Comparison of ENCODE assay signal across 34 cellular contexts in the genomic region with DNA sequence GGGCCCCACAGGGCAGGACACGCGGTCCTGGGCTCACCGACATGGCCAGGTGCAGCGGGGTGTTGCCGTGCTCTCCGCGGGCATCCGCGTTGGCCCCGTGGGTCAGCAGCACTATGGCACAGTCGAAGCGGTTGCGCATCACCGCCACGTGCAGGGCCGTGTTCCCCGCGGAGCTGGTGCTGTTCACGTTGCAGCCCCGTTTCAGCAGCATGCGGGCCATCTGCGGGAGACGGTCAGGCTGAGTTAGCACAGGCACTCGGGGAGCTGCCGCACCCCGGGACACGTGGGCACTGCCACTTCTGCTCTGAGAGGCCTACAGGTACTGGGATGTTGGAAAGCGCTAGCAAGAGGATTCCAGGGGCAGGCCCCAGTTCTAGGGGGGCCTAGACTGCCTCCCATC. TPM values are rescaled to one million over a fixed set of nuclear protein-coding genes. Genes with fewer than 3 reads are reported as not detected.
"Had no signal": no experiment of that assay in that cellular context is flagged by ENCODE, and none has a peak within 500 bp of the region (broad histone marks: within the 10 kb centered on the region; RNA-seq: fewer than 3 reads in every experiment).

No MANE protein-coding gene starts in this region.

- H3K4me3 ChIP-seq: adrenal gland, ascending aorta, cardiac muscle cell, gastrocnemius medialis, lower lobe of right lung, mucosa of descending colon, SK-N-MC, thoracic aorta, vagina had no signal

- H3K27ac Mint-ChIP-seq: activated CD4-positive, alpha-beta memory T cell treated with anti-CD3 and anti-CD28 coated beads for 36 hours; activated CD4-positive, alpha-beta T cell treated with anti-CD3 and anti-CD28 coated beads, Interleukin-2, amount 10 ng/mL, durations not matched to agents 24 days and 14 days; activated naive CD4-positive, alpha-beta T cell treated with anti-CD3 and anti-CD28 coated beads, Interleukin-2, amount 50 U/mL, for 24 hours; activated T-cell treated with anti-CD3 and anti-CD28 coated beads, Interleukin-2, amount 50 U/mL, for 24 hours; activated T-helper 17 cell treated with anti-CD3 and anti-CD28 coated beads, Interleukin-2, amount 50 U/mL, for 72 hours; brain; natural killer cell treated with Interleukin-12 subunit alpha and Interleukin-12 subunit beta and Interleukin-15 and Interleukin-18, amount 100 ng/mL, for 72 hours; progenitor cell of endocrine pancreas; T-helper 17 cell had no signal

- DNase-seq: activated CD4-positive, alpha-beta memory T cell treated with anti-CD3 and anti-CD28 coated beads for 36 hours; activated CD4-positive, alpha-beta T cell treated with anti-CD3 and anti-CD28 coated beads, Interleukin-2, amount 10 ng/mL, durations not matched to agents 24 days and 14 days; activated CD4-positive, CD25-positive, alpha-beta regulatory T cell treated with anti-CD3 and anti-CD28 coated beads, Interleukin-2, amount 50 U/mL, for 72 hours; activated CD8-positive, alpha-beta memory T cell treated with anti-CD3 and anti-CD28 coated beads, Interleukin-2, amount 50 U/mL, for 48 hours; activated gamma-delta T cell treated with Interleukin-2 at 50 U/mL for 16 hours; activated T-cell treated with anti-CD3 and anti-CD28 coated beads, Interleukin-2, amount 50 U/mL, for 24 hours; cortex of kidney; effector memory CD8-positive, alpha-beta T cell; erythroblast; gastrocnemius medialis; glutamatergic neuron; lower lobe of right lung; mesenchymal stem cell; stimulated activated naive CD4-positive, alpha-beta T cell treated with Interleukin-2 at 50 U/mL for 16 hours; SW 1271; T-helper 17 cell; T1000; trophoblast cell; WERI-Rb-1 had no signal

- ATAC-seq: activated T-helper 17 cell treated with anti-CD3 and anti-CD28 coated beads, Interleukin-2, amount 50 U/mL, for 72 hours; effector memory CD8-positive, alpha-beta T cell; gastrocnemius medialis; mucosa of descending colon; natural killer cell treated with Interleukin-12 subunit alpha and Interleukin-12 subunit beta and Interleukin-15 and Interleukin-18, amount 100 ng/mL, for 72 hours; T-helper 17 cell had no signal

- H3K27ac ChIP-seq: ascending aorta, cardiac muscle cell, gastrocnemius medialis, lower lobe of right lung, SK-N-MC, vagina, WERI-Rb-1 had no signal

- H3K36me3 Mint-ChIP-seq: natural killer cell treated with Interleukin-12 subunit alpha and Interleukin-12 subunit beta and Interleukin-15 and Interleukin-18, amount 100 ng/mL, for 72 hours had no signal

- H3K27me3 ChIP-seq: adrenal gland, ascending aorta, cardiac muscle cell, gastrocnemius medialis, vagina had no signal

- H3K27me3 Mint-ChIP-seq: activated CD4-positive, alpha-beta memory T cell treated with anti-CD3 and anti-CD28 coated beads for 36 hours; activated CD4-positive, alpha-beta T cell treated with anti-CD3 and anti-CD28 coated beads, Interleukin-2, amount 10 ng/mL, durations not matched to agents 24 days and 14 days; activated naive CD4-positive, alpha-beta T cell treated with anti-CD3 and anti-CD28 coated beads, Interleukin-2, amount 50 U/mL, for 24 hours; activated T-cell treated with anti-CD3 and anti-CD28 coated beads, Interleukin-2, amount 50 U/mL, for 24 hours; activated T-helper 17 cell treated with anti-CD3 and anti-CD28 coated beads, Interleukin-2, amount 50 U/mL, for 72 hours; brain; effector memory CD8-positive, alpha-beta T cell; natural killer cell treated with Interleukin-12 subunit alpha and Interleukin-12 subunit beta and Interleukin-15 and Interleukin-18, amount 100 ng/mL, for 72 hours; progenitor cell of endocrine pancreas; T-helper 17 cell had no signal

- H3K4me1 ChIP-seq: adrenal gland, gastrocnemius medialis, lower lobe of right lung, vagina had no signal

- H3K9me3 Mint-ChIP-seq: activated CD4-positive, alpha-beta memory T cell treated with anti-CD3 and anti-CD28 coated beads for 36 hours; activated CD4-positive, alpha-beta T cell treated with anti-CD3 and anti-CD28 coated beads, Interleukin-2, amount 10 ng/mL, durations not matched to agents 24 days and 14 days; activated naive CD4-positive, alpha-beta T cell treated with anti-CD3 and anti-CD28 coated beads, Interleukin-2, amount 50 U/mL, for 24 hours; activated T-cell treated with anti-CD3 and anti-CD28 coated beads, Interleukin-2, amount 50 U/mL, for 24 hours; activated T-helper 17 cell treated with anti-CD3 and anti-CD28 coated beads, Interleukin-2, amount 50 U/mL, for 72 hours; brain; effector memory CD8-positive, alpha-beta T cell; natural killer cell treated with Interleukin-12 subunit alpha and Interleukin-12 subunit beta and Interleukin-15 and Interleukin-18, amount 100 ng/mL, for 72 hours had no signal

- H3K9me3 ChIP-seq: adrenal gland, ascending aorta, gastrocnemius medialis, lower lobe of right lung, mucosa of descending colon, thoracic aorta, vagina had no signal

- H3K36me3 ChIP-seq: ascending aorta, cardiac muscle cell had no signal

- H3K4me1 Mint-ChIP-seq: activated CD4-positive, alpha-beta T cell treated with anti-CD3 and anti-CD28 coated beads, Interleukin-2, amount 10 ng/mL, durations not matched to agents 24 days and 14 days; activated naive CD4-positive, alpha-beta T cell treated with anti-CD3 and anti-CD28 coated beads, Interleukin-2, amount 50 U/mL, for 24 hours; activated T-helper 17 cell treated with anti-CD3 and anti-CD28 coated beads, Interleukin-2, amount 50 U/mL, for 72 hours; brain had no signal

- H3K4me3 Mint-ChIP-seq: activated CD4-positive, alpha-beta memory T cell treated with anti-CD3 and anti-CD28 coated beads for 36 hours; activated CD4-positive, alpha-beta T cell treated with anti-CD3 and anti-CD28 coated beads, Interleukin-2, amount 10 ng/mL, durations not matched to agents 24 days and 14 days; activated naive CD4-positive, alpha-beta T cell treated with anti-CD3 and anti-CD28 coated beads, Interleukin-2, amount 50 U/mL, for 24 hours; activated T-cell treated with anti-CD3 and anti-CD28 coated beads, Interleukin-2, amount 50 U/mL, for 24 hours; activated T-helper 17 cell treated with anti-CD3 and anti-CD28 coated beads, Interleukin-2, amount 50 U/mL, for 72 hours; brain; effector memory CD8-positive, alpha-beta T cell; natural killer cell treated with Interleukin-12 subunit alpha and Interleukin-12 subunit beta and Interleukin-15 and Interleukin-18, amount 100 ng/mL, for 72 hours; T-helper 17 cell had no signal

RNA-seq across cellular contexts. Expression of gene BAIAP2L2, which starts 22.3 kb away (rescaled TPM):
- total RNA-seq: ascending aorta, cerebellum, vagina had no signal

RNA-seq across cellular contexts. Expression of gene SLC16A8, which starts 48.8 kb away (rescaled TPM):
- total RNA-seq: activated CD4-positive, alpha-beta T cell treated with anti-CD3 and anti-CD28 coated beads, Interleukin-2, amount 10 ng/mL, durations not matched to agents 24 days and 14 days; activated T-helper 17 cell treated with anti-CD3 and anti-CD28 coated beads, Interleukin-2, amount 50 U/mL, for 72 hours; ascending aorta; mucosa of descending colon; osteocyte; renal cortical epithelial cell; T-helper 17 cell had no signal
